ENCODE assay signal across 9 cellular contexts in genomic region chr20:17875106-17875980, GRCh38.
DNase-seq lines count a peak whose midpoint lies in the region; ATAC-seq and TF ChIP-seq lines count a peak whose summit lies in the region.
"Had no signal": no experiment of that assay in that cellular context is flagged by ENCODE, and none has a peak within 500 bp of the region (broad histone marks: within the 10 kb centered on the region; RNA-seq: fewer than 3 reads in every experiment).

No MANE protein-coding gene starts in this region.

- H4K5ac ChIP-seq in IMR-90 (ENCODE audit: low read depth, low read length) = peak overlapping the region; percentile 71
- H4K5ac ChIP-seq in H9 (ENCODE audit: insufficient read length, low read depth, low read length) = no peak overlapping the region

- peak overlapping the region; percentile 8; the same call in 1 of the 3 replicates for H2BK15ac ChIP-seq in IMR-90 (ENCODE audit: low read depth, low read length)
- H2BK15ac ChIP-seq in H9 (ENCODE audit: low read depth, low read length) = no peak overlapping the region

- H3K9ac ChIP-seq in IMR-90 (ENCODE audit: low read depth, low read length) (peak overlapping the region; percentile 23; the same call in 1 of the 2 replicates), H9 (ENCODE audit: extremely low read depth, insufficient read length, low read length) (no peak overlapping the region)

- H4K20me1 ChIP-seq in IMR-90 (ENCODE audit: insufficient read depth, low read length) (no peaks in the 10 kb centered on the region), H9 (ENCODE audit: control insufficient read depth, insufficient read depth, insufficient read length) (no peaks in the 10 kb centered on the region)

- no peak overlapping the region for H2BK5ac ChIP-seq in IMR-90 (ENCODE audit: low read depth, low read length, poor library complexity, severe bottlenecking)
- no peak overlapping the region for H2BK5ac ChIP-seq in H9 (ENCODE audit: insufficient read length, low read length)

- H3K79me1 ChIP-seq in IMR-90 (ENCODE audit: low read depth in 1 of 2, low read length in 2 of 2) (no peaks in the 10 kb centered on the region), H9 (ENCODE audit: insufficient read depth, low read depth, low read length, poor library complexity, severe bottlenecking) (no peaks in the 10 kb centered on the region)

- H3K4me3 ChIP-seq in IMR-90 (ENCODE audit: insufficient read depth, low read depth, low read length) (no peak overlapping the region), right lobe of liver (no peak overlapping the region), testis (no peak overlapping the region)

- peak overlapping the region; percentile 49 for H3K27ac ChIP-seq in IMR-90 (ENCODE audit: insufficient read depth, low read length)
- peak overlapping the region; percentile 26 for H3K27ac ChIP-seq in caudate nucleus (ENCODE audit: low read depth, low read length)
- H3K27ac ChIP-seq in right lobe of liver = peak overlapping the region; percentile 65 to 94 (median 76)
- H3K27ac ChIP-seq in testis = peak overlapping the region; percentile 68 to 69
- no peak overlapping the region for H3K27ac ChIP-seq in H9 (ENCODE audit: insufficient read length, low read depth, low read length)

- no peak overlapping the region for H2BK12ac ChIP-seq in H9 (ENCODE audit: insufficient read length, low read depth, low read length)

- no peak for TF ChIP-seq POLR2A in IMR-90 (IDR thresholded peaks at IDR 0.05; ENCODE audit: low read depth, low read length)
- peak; percentile 18 for TF ChIP-seq POLR2A in right lobe of liver (IDR thresholded peaks at IDR 0.05)
- no peak for TF ChIP-seq POLR2A in testis (IDR thresholded peaks at IDR 0.05)

- H2BK120ac ChIP-seq in IMR-90 (ENCODE audit: low read depth, low read length) (peak overlapping the region; percentile 92), H9 (ENCODE audit: low read depth, low read length, poor library complexity, severe bottlenecking) (no peak overlapping the region)

- no peaks in the 10 kb centered on the region for H3K79me2 ChIP-seq in H9 (ENCODE audit: insufficient read depth, low read length)

- intact Hi-C loops in IMR-90 (cut with micrococcal nuclease) (no loop called here), right lobe of liver (cut with DNase I) (no loop called here), testis (cut with DNase I; ENCODE audit: low total_unique reads) (no loop called here)

- H2AK5ac ChIP-seq in IMR-90 (ENCODE audit: low read depth, low read length) (peak overlapping the region; percentile 51; the same call in 1 of the 2 replicates), H9 (ENCODE audit: insufficient read length, low read length) (no peak overlapping the region)

- H3K4me1 ChIP-seq in IMR-90 (ENCODE audit: control insufficient read depth, insufficient read depth, low read length) = peaks cover 22% of the 10 kb centered on the region
- peaks cover 0 to 58% (median 31%) of the 10 kb centered on the region in 4 donors for H3K4me1 ChIP-seq in right lobe of liver
- peaks cover 45% of the 10 kb centered on the region for H3K4me1 ChIP-seq in testis
- peaks cover 8% of the 10 kb centered on the region; the same call in 1 of the 2 replicates for H3K4me1 ChIP-seq in H9 (ENCODE audit: insufficient read depth, low read length)

- H3K56ac ChIP-seq in IMR-90 (ENCODE audit: extremely low read depth, insufficient read depth, low read length) (no peak overlapping the region), H9 (ENCODE audit: insufficient read length, low read depth, low read length) (no peak overlapping the region)

- H2AFZ ChIP-seq in IMR-90 (replicated peaks; ENCODE audit: low read length, poor library complexity) = peak overlapping the region; percentile 85
- H2AFZ ChIP-seq in H9 (ENCODE audit: low read length) = no peak overlapping the region

- DNase-seq in IMR-90 = peak; percentile 55
- DNase-seq in caudate nucleus (lab: John Stamatoyannopoulos, UW) = peak in 33 of 61 donors; percentile 6 to 77 (median 28)
- DNase-seq in right lobe of liver = peak; percentile 93 to 98 (median 95)
- peak; percentile 96 for DNase-seq in testis
- DNase-seq in H9 = no peak
- DNase-seq: T-helper 9 cell had no signal

- no CpG with 5 or more reads among the region's 15 CpGs for WGBS in IMR-90 (ENCODE audit: extremely low coverage in 2 of 2, insufficient read length in 1 of 2), 2 experiments
- WGBS in right lobe of liver (ENCODE audit: insufficient coverage, low coverage, low lambda C conversion rate, missing lambda C conversion rate) = 23% methylated on average over 8 of the region's 15 CpGs
- 33 to 40% methylated on average over 9 to 15 of the region's 15 CpGs for WGBS in testis, 2 donors
- WGBS in H9 (ENCODE audit: extremely low coverage, insufficient read length, low lambda C conversion rate) = no CpG with 5 or more reads among the region's 15 CpGs

- peak overlapping the region; percentile 74 for H2AK9ac ChIP-seq in IMR-90 (replicated peaks; ENCODE audit: low read depth, low read length, poor library complexity)

- peaks cover 56 to 58% of the 10 kb centered on the region in 2 experiments for H3K4me1 Mint-ChIP-seq in H9

- no peak overlapping the region for H3T11ph ChIP-seq in H9 (ENCODE audit: low read length)

- H3K18ac ChIP-seq in IMR-90 (ENCODE audit: low read depth, low read length) (peak overlapping the region; percentile 88), H9 (ENCODE audit: insufficient read length, low read depth, low read length) (no peak overlapping the region)

- H3K36me3 ChIP-seq in IMR-90 (ENCODE audit: control insufficient read depth, insufficient read depth, low read length) = no peaks in the 10 kb centered on the region
- H3K36me3 ChIP-seq in right lobe of liver = no peaks in the 10 kb centered on the region
- H3K36me3 ChIP-seq in testis (ENCODE audit: low read depth, missing control alignments) = no peaks in the 10 kb centered on the region

- no peaks in the 10 kb centered on the region for H3K23me2 ChIP-seq in H9 (ENCODE audit: insufficient read length, low read depth, low read length, poor library complexity, severe bottlenecking)

- H3K4ac ChIP-seq in IMR-90 (ENCODE audit: low read depth, low read length) (peak overlapping the region; percentile 97), H9 (ENCODE audit: low read depth, low read length) (no peak overlapping the region)

- no peaks in the 10 kb centered on the region for H3K36me3 Mint-ChIP-seq in H9 (ENCODE audit: insufficient read depth in 1 of 3, low read depth in 3 of 3)

- H2BK20ac ChIP-seq in IMR-90 (ENCODE audit: low read depth, low read length) = peak overlapping the region; percentile 60; the same call in 1 of the 2 replicates
- H2BK20ac ChIP-seq in H9 (ENCODE audit: low read depth, low read length, poor library complexity, severe bottlenecking) = no peak overlapping the region

- H3K14ac ChIP-seq in IMR-90 (replicated peaks; ENCODE audit: low read depth, low read length) (peak overlapping the region; percentile 61), H9 (ENCODE audit: insufficient read depth, low read length) (no peak overlapping the region)

- peaks cover 6% of the 10 kb centered on the region for H3K27me3 Mint-ChIP-seq in H9 (ENCODE audit: low read depth)

- H3K27me3 ChIP-seq in IMR-90 (ENCODE audit: control insufficient read depth, insufficient read depth, low read length) (no peaks in the 10 kb centered on the region), right lobe of liver (no peaks in the 10 kb centered on the region), testis (no peaks in the 10 kb centered on the region), H9 (ENCODE audit: insufficient read depth, low read length) (no peaks in the 10 kb centered on the region)

- CTCF ChIA-PET in IMR-90 (lab: Yijun Ruan, JAX) = no interaction called here

- TF ChIP-seq RAD21 in IMR-90 (IDR thresholded peaks at IDR 0.05; ENCODE audit: low read length) = no peak

- H4K8ac ChIP-seq in IMR-90 (ENCODE audit: low read depth in 2 of 2, low read length in 2 of 2) (peak overlapping the region; percentile 59 to 98; a peak in 3 of 4 replicates), H9 (replicated peaks; ENCODE audit: insufficient read length, low read depth, low read length) (no peak overlapping the region)

- no peaks in the 10 kb centered on the region; a peak in 1 of 5 replicates for H3K9me3 Mint-ChIP-seq in H9

- H4K91ac ChIP-seq in IMR-90 (ENCODE audit: insufficient read depth, low read depth, low read length) (peak overlapping the region; percentile 66), H9 (ENCODE audit: insufficient read length, low read depth, low read length) (no peak overlapping the region)

- POLR2A ChIA-PET in IMR-90 (lab: Charles Lee; ENCODE audit: unreplicated experiment) = no interaction called here

- in situ Hi-C loops in IMR-90 (cut with MboI; ENCODE audit: low sequenced_read_pairs) = no loop called here

- H3K27ac Mint-ChIP-seq in H9 = no peak overlapping the region; a peak in 1 of 7 replicates

- H3K23ac ChIP-seq in IMR-90 (ENCODE audit: low read depth, low read length) = peak overlapping the region; percentile 31; the same call in 1 of the 2 replicates
- no peak overlapping the region for H3K23ac ChIP-seq in H9 (ENCODE audit: insufficient read length, low read depth, low read length)

- no peak for TF ChIP-seq CTCF in IMR-90 (conservative IDR thresholded peaks at IDR 0.05; ENCODE audit: low read depth, low read length)
- no peak for TF ChIP-seq CTCF in right lobe of liver (IDR thresholded peaks at IDR 0.05)
- no peak for TF ChIP-seq CTCF in testis (IDR thresholded peaks at IDR 0.05)
- no peak for TF ChIP-seq CTCF in H9 (conservative IDR thresholded peaks at IDR 0.05)

- ATAC-seq in IMR-90 (ENCODE audit: low read depth) = peak; percentile 19
- peak; percentile 72 to 83 (median 78) for ATAC-seq in right lobe of liver
- ATAC-seq in HG03342 (IDR thresholded peaks at IDR 0.05; ENCODE audit: unreplicated experiment) = no peak
- no peak for ATAC-seq in HG03175 (IDR thresholded peaks at IDR 0.05; ENCODE audit: unreplicated experiment)
- ATAC-seq in HG03571 (IDR thresholded peaks at IDR 0.05; ENCODE audit: unreplicated experiment) = no peak

- peaks cover 14% of the 10 kb centered on the region for H3K9me1 ChIP-seq in IMR-90 (ENCODE audit: insufficient read depth, low read length)

- dilution Hi-C loops in IMR-90 (cut with HindIII; ENCODE audit: low sequenced_read_pairs, unreplicated experiment) = no loop called here

- H3K9me3 ChIP-seq in IMR-90 (ENCODE audit: control insufficient read depth, insufficient read depth, low read length) (no peaks in the 10 kb centered on the region), right lobe of liver (no peaks in the 10 kb centered on the region), testis (no peaks in the 10 kb centered on the region), H9 (ENCODE audit: control insufficient read depth, low read depth, low read length) (no peaks in the 10 kb centered on the region)

- H3K4me3 Mint-ChIP-seq in H9 = no peak overlapping the region

- no TSS peak for BruUV-seq in IMR-90 (replicated peaks; lab: Mats Ljungman, UMichigan)

- H3K4me2 ChIP-seq in IMR-90 (ENCODE audit: low read depth, low read length) (peak overlapping the region; percentile 16; the same call in 1 of the 2 replicates), H9 (ENCODE audit: insufficient read depth, insufficient read length, low read length) (no peak overlapping the region)

TF ChIP-seq in IMR-90, 13 proteins besides CTCF, POLR2A, EP300 and RAD21 (continues in another document):
- TF ChIP-seq MAZ (IDR thresholded peaks at IDR 0.05; ENCODE audit: borderline replicate concordance, low read depth, low read length) = no peak

Comparison
In these comparisons a context has a peak if more than half of its experiments do, and no peak if none do; other contexts are left out.
1. ATAC-seq: peak in IMR-90 (single experiment) and right lobe of liver (4 of 4); none in HG03342 (single experiment), HG03175 (single experiment) and HG03571 (single experiment).